Comparison of ENCODE assay signal across 25 cellular contexts in the genomic region with DNA sequence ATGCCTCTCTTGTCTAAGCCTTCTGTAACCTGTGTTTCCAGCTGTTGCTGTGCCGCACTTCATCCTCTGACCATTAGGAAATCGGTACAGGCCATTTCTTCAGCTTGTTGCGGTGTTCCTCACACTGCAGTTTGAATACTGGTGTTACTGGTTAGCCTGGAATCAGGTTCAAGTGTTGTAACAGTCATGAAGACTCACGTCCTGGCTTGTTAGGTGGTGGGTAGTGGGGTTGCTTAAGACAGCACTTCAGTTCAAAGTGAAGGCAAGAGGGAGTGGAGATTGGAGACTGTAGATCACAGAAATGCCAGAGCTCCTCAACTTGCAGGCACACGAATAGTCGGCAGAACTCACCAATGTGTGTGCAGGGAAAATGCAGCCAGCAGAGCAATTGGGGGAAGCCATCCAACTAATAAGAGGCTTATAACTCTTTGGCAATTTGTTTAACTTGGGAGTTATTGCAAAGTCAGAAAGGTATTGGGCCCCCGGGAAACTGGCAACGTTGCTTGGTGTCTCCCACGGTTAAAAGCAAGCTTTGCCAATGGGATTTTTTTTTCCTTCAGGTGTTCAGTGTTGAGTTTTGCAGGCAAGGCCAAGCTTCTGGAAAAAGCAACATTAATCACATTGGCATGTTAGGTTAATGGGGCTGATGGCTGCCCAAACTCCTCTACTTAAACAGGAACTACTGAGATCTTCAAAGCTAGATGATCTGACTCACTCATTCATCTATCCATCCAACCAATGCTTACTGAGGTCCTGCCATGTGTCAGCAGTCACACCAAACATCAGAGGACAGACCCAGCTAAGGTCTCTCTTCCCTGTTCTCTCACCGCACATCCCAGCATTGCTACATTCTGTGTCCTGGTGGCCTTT.
DNase-seq lines count a peak whose midpoint lies in the region; ATAC-seq and TF ChIP-seq lines count a peak whose summit lies in the region.
"Had no signal": no experiment of that assay in that cellular context is flagged by ENCODE, and none has a peak within 500 bp of the region (broad histone marks: within the 10 kb centered on the region; RNA-seq: fewer than 3 reads in every experiment).

No MANE protein-coding gene starts in this region.

- TF ChIP-seq POLR2A in transverse colon (IDR thresholded peaks at IDR 0.05) (no peak), adrenal gland (IDR thresholded peaks at IDR 0.05) (no peak)

- ATAC-seq in GM23338, result no peak
- ATAC-seq: activated naive CD8-positive, alpha-beta T cell treated with anti-CD3 and anti-CD28 coated beads, Interleukin-2, amount 50 U/mL, for 24 hours; body of pancreas; psoas muscle; Right ventricle myocardium inferior; WTC11 had no signal

- H4K12ac ChIP-seq in trophoblast cell (ENCODE audit: low read depth, low read length), result no peak overlapping the region

- H3K27ac ChIP-seq in GM23338 (ENCODE audit: low read depth), result no peak overlapping the region
- peak overlapping the region; percentile 45 to 63 for H3K27ac ChIP-seq in esophagus (ENCODE audit: low read depth in 2 of 2, low read length in 1 of 2)
- peak overlapping the region; percentile 28 for H3K27ac ChIP-seq in trophoblast cell (ENCODE audit: low read depth, low read length)
- no peak overlapping the region for H3K27ac ChIP-seq in transverse colon
- H3K27ac ChIP-seq in adrenal gland, result no peak overlapping the region
- H3K27ac ChIP-seq: BLaER1, body of pancreas, psoas muscle, uterus had no signal

- H3K14ac ChIP-seq in trophoblast cell (ENCODE audit: low read length), result no peak overlapping the region

- H3K27ac Mint-ChIP-seq in GM23338, result no peak overlapping the region
- no peak overlapping the region for H3K27ac Mint-ChIP-seq in activated naive CD4-positive, alpha-beta T cell treated with anti-CD3 and anti-CD28 coated beads for 36 hours
- H3K27ac Mint-ChIP-seq: activated naive CD8-positive, alpha-beta T cell treated with anti-CD3 and anti-CD28 coated beads, Interleukin-2, amount 50 U/mL, for 24 hours; memory B cell; WTC11 had no signal

- H3K36me3 ChIP-seq in GM23338 (ENCODE audit: insufficient read depth), result no peaks in the 10 kb centered on the region
- H3K36me3 ChIP-seq in esophagus (ENCODE audit: control insufficient read depth in 2 of 2, insufficient read depth in 2 of 2, low read length in 1 of 2), result no peaks in the 10 kb centered on the region
- H3K36me3 ChIP-seq in trophoblast cell (ENCODE audit: control insufficient read depth in 1 of 2, insufficient read depth in 2 of 2, low read length in 2 of 2), result no peaks in the 10 kb centered on the region
- no peaks in the 10 kb centered on the region for H3K36me3 ChIP-seq in transverse colon
- no peaks in the 10 kb centered on the region for H3K36me3 ChIP-seq in adrenal gland (replicated peaks in 1 of 2)
- H3K36me3 ChIP-seq: BLaER1, uterus had no signal

- H3F3A ChIP-seq in GM23338 (replicated peaks; ENCODE audit: low read depth), result no peaks in the 10 kb centered on the region

- H3K9me3 Mint-ChIP-seq in GM23338, result no peaks in the 10 kb centered on the region
- H3K9me3 Mint-ChIP-seq in activated naive CD4-positive, alpha-beta T cell treated with anti-CD3 and anti-CD28 coated beads for 36 hours, result no peaks in the 10 kb centered on the region
- H3K9me3 Mint-ChIP-seq: activated naive CD8-positive, alpha-beta T cell treated with anti-CD3 and anti-CD28 coated beads, Interleukin-2, amount 50 U/mL, for 24 hours; WTC11 had no signal

- intact Hi-C loops in transverse colon (cut with DNase I; ENCODE audit: low total_unique reads), result no loop called here
- intact Hi-C loops in adrenal gland (cut with DNase I), result no loop called here
- intact Hi-C loops in activated naive CD4-positive, alpha-beta T cell treated with anti-CD3 and anti-CD28 coated beads for 36 hours (cut with micrococcal nuclease), result no loop called here

- no peak overlapping the region for H3K4me2 ChIP-seq in GM23338
- no peak overlapping the region for H3K4me2 ChIP-seq in trophoblast cell (ENCODE audit: low read length)
- H3K4me2 ChIP-seq: BLaER1 had no signal

- no peak overlapping the region for H3K23ac ChIP-seq in trophoblast cell (ENCODE audit: low read length)

- H3K79me1 ChIP-seq in trophoblast cell (ENCODE audit: low read length), result peaks cover 6% of the 10 kb centered on the region

- no peaks in the 10 kb centered on the region for H3K9me3 ChIP-seq in esophagus (ENCODE audit: control insufficient read depth in 2 of 2, insufficient read depth in 1 of 2, low read depth in 1 of 2, low read length in 1 of 2)
- no peaks in the 10 kb centered on the region for H3K9me3 ChIP-seq in trophoblast cell (ENCODE audit: insufficient read depth, low read depth, low read length)
- H3K9me3 ChIP-seq in transverse colon, result no peaks in the 10 kb centered on the region
- no peaks in the 10 kb centered on the region for H3K9me3 ChIP-seq in adrenal gland (replicated peaks in 1 of 3)
- H3K9me3 ChIP-seq: BLaER1, body of pancreas, psoas muscle, uterus had no signal

- no peak overlapping the region for H4K91ac ChIP-seq in trophoblast cell (ENCODE audit: low read depth, low read length)

- CTCF ChIA-PET in activated naive CD4-positive, alpha-beta T cell treated with anti-CD3 and anti-CD28 coated beads for 36 hours (lab: Charles Lee), result interaction anchor here (0.9 to 1.9 kb wide), 3 partner anchors 9 to 15 kb away, joined by 3 to 4 read pairs (median 4); no protein-coding TSS in a partner anchor

- H3K4ac ChIP-seq in trophoblast cell (ENCODE audit: low read depth, low read length), result no peak overlapping the region

- no peaks in the 10 kb centered on the region for H3K9me2 ChIP-seq in GM23338 (ENCODE audit: insufficient read depth)

- H3K4me1 ChIP-seq in GM23338 (ENCODE audit: insufficient read depth) (no peaks in the 10 kb centered on the region), esophagus (ENCODE audit: control insufficient read depth in 2 of 2, insufficient read depth in 2 of 2, low read length in 1 of 2) (peaks cover 0 to 3% of the 10 kb centered on the region in 2 donors), trophoblast cell (ENCODE audit: control insufficient read depth in 1 of 2, insufficient read depth in 2 of 2, low read length in 2 of 2) (peaks cover 0 to 16% of the 10 kb centered on the region in 2 experiments), transverse colon (no peaks in the 10 kb centered on the region), adrenal gland (replicated peaks in 1 of 2) (no peaks in the 10 kb centered on the region)
- H3K4me1 ChIP-seq: BLaER1, body of pancreas, psoas muscle, uterus had no signal

- peak overlapping the region; percentile 5 for H2BK120ac ChIP-seq in trophoblast cell (ENCODE audit: insufficient read depth, low read length, poor library complexity)

- no peaks in the 10 kb centered on the region for H3K36me3 Mint-ChIP-seq in GM23338 (ENCODE audit: low read depth)
- H3K36me3 Mint-ChIP-seq in activated naive CD4-positive, alpha-beta T cell treated with anti-CD3 and anti-CD28 coated beads for 36 hours (ENCODE audit: low read depth), result no peaks in the 10 kb centered on the region
- H3K36me3 Mint-ChIP-seq: memory B cell, WTC11 had no signal

- H3K27me3 ChIP-seq in GM23338 (ENCODE audit: insufficient read depth) (no peaks in the 10 kb centered on the region), esophagus (ENCODE audit: control insufficient read depth in 1 of 2, insufficient read depth in 2 of 2, low read length in 2 of 2) (no peaks in the 10 kb centered on the region), trophoblast cell (ENCODE audit: insufficient read depth, low read length) (no peaks in the 10 kb centered on the region), transverse colon (no peaks in the 10 kb centered on the region), adrenal gland (no peaks in the 10 kb centered on the region)
- H3K27me3 ChIP-seq: BLaER1, body of pancreas, uterus had no signal

- H4K8ac ChIP-seq in trophoblast cell (ENCODE audit: low read depth, low read length), result no peak overlapping the region

- TF ChIP-seq CTCF in GM23338 (conservative IDR thresholded peaks at IDR 0.05; ENCODE audit: low read depth in 2 of 2) (no peak; a peak in 1 of 4 replicates), transverse colon (IDR thresholded peaks at IDR 0.05) (no peak), adrenal gland (IDR thresholded peaks at IDR 0.05) (no peak)

- H3K4me3 ChIP-seq in GM23338 (no peak overlapping the region), esophagus (ENCODE audit: low read depth in 1 of 2, low read length in 2 of 2) (no peak overlapping the region), trophoblast cell (ENCODE audit: low read depth, low read length) (no peak overlapping the region), transverse colon (no peak overlapping the region), adrenal gland (no peak overlapping the region)
- H3K4me3 ChIP-seq: BLaER1, body of pancreas, psoas muscle, uterus had no signal

- in situ Hi-C loops in transverse colon (cut with MboI; ENCODE audit: low pct_ligation_motif_present in 1 of 4, low pct_unique_long_range_greater_than_20kb in 1 of 4, low sequenced_read_pairs in 3 of 4), result no loop called here

- H2AFZ ChIP-seq in GM23338, result peak overlapping the region; percentile 66; the same call in 1 of the 2 replicates
- no peak overlapping the region for H2AFZ ChIP-seq in trophoblast cell (ENCODE audit: insufficient read depth, low read length, poor library complexity)

- H3K9ac ChIP-seq in trophoblast cell (ENCODE audit: low read length), result no peak overlapping the region
- H3K9ac ChIP-seq: BLaER1 had no signal

- H3K4me1 Mint-ChIP-seq in GM23338, result no peaks in the 10 kb centered on the region
- H3K4me1 Mint-ChIP-seq in activated naive CD4-positive, alpha-beta T cell treated with anti-CD3 and anti-CD28 coated beads for 36 hours (ENCODE audit: low read depth), result peaks cover 23% of the 10 kb centered on the region
- H3K4me1 Mint-ChIP-seq: memory B cell had no signal

- H3K79me2 ChIP-seq in GM23338 (replicated peaks; ENCODE audit: insufficient read depth), result no peaks in the 10 kb centered on the region
- H3K79me2 ChIP-seq in trophoblast cell (ENCODE audit: control insufficient read depth, insufficient read depth, low read length, poor library complexity), result no peaks in the 10 kb centered on the region

- no peak overlapping the region for H3K4me3 Mint-ChIP-seq in GM23338
- no peak overlapping the region for H3K4me3 Mint-ChIP-seq in activated naive CD4-positive, alpha-beta T cell treated with anti-CD3 and anti-CD28 coated beads for 36 hours
- H3K4me3 Mint-ChIP-seq: activated naive CD8-positive, alpha-beta T cell treated with anti-CD3 and anti-CD28 coated beads, Interleukin-2, amount 50 U/mL, for 24 hours; memory B cell; WTC11 had no signal

- peaks cover 2% of the 10 kb centered on the region for H3K27me3 Mint-ChIP-seq in GM23338 (ENCODE audit: insufficient read depth, low read depth, poor library complexity)
- H3K27me3 Mint-ChIP-seq in activated naive CD4-positive, alpha-beta T cell treated with anti-CD3 and anti-CD28 coated beads for 36 hours (ENCODE audit: low read depth), result no peaks in the 10 kb centered on the region

- H2BK12ac ChIP-seq in trophoblast cell (ENCODE audit: low read length), result no peak overlapping the region

- no peak overlapping the region for H2AK5ac ChIP-seq in trophoblast cell (ENCODE audit: low read length)

- WGBS in esophagus, 2 donors, result 46 to 62% methylated on average over 10 of the region's 10 CpGs
- WGBS in trophoblast cell (ENCODE audit: extremely low coverage, insufficient coverage, insufficient read length), result no CpG with 5 or more reads among the region's 10 CpGs
- 82 to 83% methylated on average over 6 to 10 of the region's 10 CpGs for WGBS in transverse colon (ENCODE audit: low coverage in 1 of 2), 2 donors
- 80 to 88% (median 82%) methylated on average over 10 of the region's 10 CpGs for WGBS in adrenal gland, 4 donors

- H2BK5ac ChIP-seq in trophoblast cell (ENCODE audit: low read depth, low read length, poor library complexity), result no peak overlapping the region

- no peaks in the 10 kb centered on the region for H4K20me1 ChIP-seq in GM23338 (replicated peaks; ENCODE audit: insufficient read depth)
- H4K20me1 ChIP-seq: BLaER1 had no signal

- TF ChIP-seq EP300 in transverse colon (IDR thresholded peaks at IDR 0.05; ENCODE audit: low read depth), result no peak

- no peak overlapping the region for H3K18ac ChIP-seq in trophoblast cell (ENCODE audit: low read length)

- DNase-seq in GM23338 (ENCODE audit: low spot score) (no peak), RPMI7951 (ENCODE audit: low read depth) (peak; percentile 43), trophoblast cell (peak; percentile 82 to 95), transverse colon (no peak), inferior parietal cortex (ENCODE audit: extremely low spot score) (no peak), adrenal gland (no peak)
- no peak for DNase-seq in activated naive CD4-positive, alpha-beta T cell treated with anti-CD3 and anti-CD28 coated beads for 36 hours
- DNase-seq: ACHN; activated CD4-positive, alpha-beta T cell treated with anti-CD3 and anti-CD28 coated beads, Interleukin-2, amount 50 U/mL, for 4 hours; activated effector memory CD4-positive, alpha-beta T cell treated with anti-CD3 and anti-CD28 coated beads, Interleukin-2, amount 50 U/mL, for 16 hours; activated naive CD8-positive, alpha-beta T cell treated with anti-CD3 and anti-CD28 coated beads, Interleukin-2, amount 50 U/mL, for 24 hours; body of pancreas; COR-L47; HCEC 1CT; NCI-H1105 treated with DMSO at 0.1 percent for 48 hours; NCI-H2029; NCI-H82; psoas muscle; T-helper 9 cell; uterus had no signal

Comparison
In these comparisons a context has a peak if more than half of its experiments do, and no peak if none do; other contexts are left out.
1. DNase-seq: peak in RPMI7951 (single experiment) and trophoblast cell (2 of 2); none in GM23338 (single experiment), transverse colon (single experiment), inferior parietal cortex (single experiment), adrenal gland (0 of 7) and activated naive CD4-positive, alpha-beta T cell treated with anti-CD3 and anti-CD28 coated beads for 36 hours (single experiment).
2. H3K27ac ChIP-seq: peak in esophagus (2 of 2) and trophoblast cell (single experiment); none in GM23338 (single experiment), transverse colon (0 of 4) and adrenal gland (0 of 5).